In genomic region chr16:19636436-19637267, GRCh38 we compare ENCODE assay signal across 19 cellular contexts.
DNase-seq lines count a peak whose midpoint lies in the region; ATAC-seq and TF ChIP-seq lines count a peak whose summit lies in the region.
"Had no signal": no experiment of that assay in that cellular context is flagged by ENCODE, and none has a peak within 500 bp of the region (broad histone marks: within the 10 kb centered on the region; RNA-seq: fewer than 3 reads in every experiment).

No MANE protein-coding gene starts in this region.

- H3K4me3 ChIP-seq in body of pancreas (no peak overlapping the region), upper lobe of right lung (no peak overlapping the region)

- no peak for TF ChIP-seq CTCF in body of pancreas (IDR thresholded peaks at IDR 0.05)
- TF ChIP-seq CTCF in upper lobe of right lung (IDR thresholded peaks at IDR 0.05), result no peak

- DNase-seq in body of pancreas, result no peak
- peak; percentile 84 for DNase-seq in fibroblast of gingiva (ENCODE audit: low read depth)
- no peak for DNase-seq in sciatic nerve (ENCODE audit: low spot score)
- no peak for DNase-seq in upper lobe of right lung
- no peak for DNase-seq in DMS 273 treated with DMSO at 0.1 percent for 48 hours (lab: John Stamatoyannopoulos, UW)
- no peak for DNase-seq in CD1c-positive myeloid dendritic cell (ENCODE audit: extremely low spot score)
- DNase-seq in HuH-7 (ENCODE audit: low spot score), result no peak
- DNase-seq: ACHN, C1 segment of cervical spinal cord, DND-41, H9, Karpas-422, NCI-H1417 treated with DMSO at 0.1 percent for 48 hours, NCI-H1930, NCI-H345, NCI-H524 treated with DMSO at 0.1 percent for 48 hours, PC-3, RPMI8226, SHP77 treated with DMSO at 0.1 percent for 48 hours had no signal

- H3K27ac ChIP-seq in body of pancreas (no peak overlapping the region), upper lobe of right lung (peak overlapping the region; percentile 39)

- intact Hi-C loops in body of pancreas (cut with DNase I) (no loop called here), sciatic nerve (cut with DNase I) (no loop called here), upper lobe of right lung (cut with DNase I) (no loop called here)

- peak; percentile 15 for ATAC-seq in body of pancreas
- peak; percentile 76 for ATAC-seq in sciatic nerve
- ATAC-seq in upper lobe of right lung, result no peak
- ATAC-seq: PC-3 had no signal

- no peak for TF ChIP-seq POLR2A in body of pancreas (IDR thresholded peaks at IDR 0.05)

- H3K9me3 ChIP-seq in body of pancreas, result no peaks in the 10 kb centered on the region
- no peaks in the 10 kb centered on the region for H3K9me3 ChIP-seq in upper lobe of right lung

- H3K4me1 ChIP-seq in body of pancreas, result no peaks in the 10 kb centered on the region
- no peaks in the 10 kb centered on the region for H3K4me1 ChIP-seq in upper lobe of right lung

- 80 to 85% methylated on average over 7 of the region's 7 CpGs for WGBS in body of pancreas, 2 donors

- H3K27me3 ChIP-seq in body of pancreas (no peaks in the 10 kb centered on the region), upper lobe of right lung (no peaks in the 10 kb centered on the region)

- peaks cover 4 to 8% of the 10 kb centered on the region in 2 donors for H3K36me3 ChIP-seq in body of pancreas (replicated peaks in 1 of 2; ENCODE audit: insufficient read depth in 1 of 2, low read depth in 2 of 2)
- H3K36me3 ChIP-seq in upper lobe of right lung, result peaks cover 86% of the 10 kb centered on the region
